In the genomic region with DNA sequence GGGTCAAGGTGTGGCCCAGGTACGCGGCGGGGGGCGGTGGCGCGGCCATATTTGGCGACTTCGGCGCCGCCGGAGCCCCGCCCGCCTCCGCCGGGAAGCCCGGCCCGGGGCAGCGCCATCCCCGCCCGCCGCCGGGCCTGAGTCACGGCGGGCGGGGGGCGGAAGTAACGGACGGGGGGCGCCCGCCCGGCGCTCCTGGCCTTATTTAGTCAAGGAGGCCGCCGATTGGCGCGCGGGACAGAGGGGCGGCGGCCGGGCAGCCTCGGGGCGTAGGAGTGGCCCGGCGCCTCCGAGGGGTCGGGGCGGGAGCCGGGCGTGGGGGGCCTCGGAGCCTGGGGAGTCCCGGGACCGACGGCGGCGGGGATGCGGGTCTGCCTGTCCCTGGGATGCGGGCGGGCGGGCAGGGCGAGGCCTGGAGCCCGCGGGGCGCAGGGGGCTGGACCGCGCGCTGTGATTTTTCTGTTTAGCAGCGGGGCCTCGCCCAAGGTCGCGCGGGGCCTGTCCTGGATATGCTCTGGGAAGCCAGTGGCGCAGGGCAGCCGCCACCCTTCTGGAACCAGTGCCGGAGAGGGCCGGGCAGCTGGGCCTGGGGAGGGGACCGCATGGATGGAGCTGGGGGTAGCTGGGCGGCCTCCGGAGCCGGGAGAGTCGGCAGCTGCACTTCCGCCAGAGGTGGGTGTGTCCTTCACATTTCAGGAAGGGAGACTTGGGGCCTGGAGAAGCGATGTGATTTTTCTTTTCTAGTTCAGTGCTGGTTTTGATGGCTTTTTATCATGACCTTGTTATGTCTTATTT, we compare ENCODE assay signal across 8 cellular contexts. TPM values are rescaled to one million over a fixed set of nuclear protein-coding genes. Genes with fewer than 3 reads are reported as not detected.
A peak's percentile ranks its signal among the peaks of the same experiment; 100 is the strongest.
DNase-seq lines count a peak whose midpoint lies in the region; ATAC-seq and TF ChIP-seq lines count a peak whose summit lies in the region.

No MANE protein-coding gene starts in this region.

- peak; percentile 91 for DNase-seq in GM12865 (ENCODE audit: low read depth)
- DNase-seq in PC-9: peak; percentile 55 to 93
- DNase-seq in fibroblast of mammary gland (ENCODE audit: low read depth): peak; percentile 64
- DNase-seq in naive B cell: peak; percentile 75
- DNase-seq in substantia nigra (lab: John Stamatoyannopoulos, UW): peak in 22 of 49 donors; percentile 13 to 86 (median 50)

- POLR2A ChIA-PET in PC-9 (lab: Charles Lee; ENCODE audit: unreplicated experiment): interaction anchor here (0.5 to 0.7 kb wide), 5 partner anchors 165 to 262 kb away, joined by 3 to 4 read pairs (median 3); no protein-coding TSS in a partner anchor

- peak; percentile 15 for ATAC-seq in HG03354 (IDR thresholded peaks at IDR 0.05; ENCODE audit: poor library complexity, severe bottlenecking, unreplicated experiment)
- ATAC-seq in activated T-helper 17 cell treated with anti-CD3 and anti-CD28 coated beads, Interleukin-2, amount 50 U/mL, for 72 hours (replicated peaks): peak; percentile 44
- peak; percentile 7 for ATAC-seq in naive B cell (ENCODE audit: low read depth in 2 of 2)
- no peak for ATAC-seq in HG02852 (IDR thresholded peaks at IDR 0.05; ENCODE audit: unreplicated experiment)

- H3K4me3 Mint-ChIP-seq in activated T-helper 17 cell treated with anti-CD3 and anti-CD28 coated beads, Interleukin-2, amount 50 U/mL, for 72 hours: peak overlapping the region; percentile 88
- peak overlapping the region; percentile 93 to 97 (median 96) for H3K4me3 Mint-ChIP-seq in naive B cell

- H3K36me3 ChIP-seq in PC-9 (ENCODE audit: low read depth): peaks cover 22% of the 10 kb centered on the region

- H3K27me3 Mint-ChIP-seq in activated T-helper 17 cell treated with anti-CD3 and anti-CD28 coated beads, Interleukin-2, amount 50 U/mL, for 72 hours: no peaks in the 10 kb centered on the region
- no peaks in the 10 kb centered on the region for H3K27me3 Mint-ChIP-seq in naive B cell

- intact Hi-C loops in PC-9 (cut with micrococcal nuclease; ENCODE audit: unreplicated experiment): no loop called here

- no peaks in the 10 kb centered on the region for H3K27me3 ChIP-seq in PC-9 (ENCODE audit: insufficient read depth, low read depth)

- peak overlapping the region; percentile 88 for H3K4me2 ChIP-seq in PC-9

- peaks cover 47% of the 10 kb centered on the region for H3F3A ChIP-seq in PC-9 (ENCODE audit: insufficient read depth, low read depth)

- no peaks in the 10 kb centered on the region for H3K9me2 ChIP-seq in PC-9 (ENCODE audit: insufficient read depth)

- H3K4me3 ChIP-seq in GM12865 (ENCODE audit: low read depth, low read length) (peak overlapping the region; percentile 90), PC-9 (peak overlapping the region; percentile 76), fibroblast of mammary gland (ENCODE audit: control insufficient read depth, low read depth, low read length) (peak overlapping the region; percentile 60)

- H3K27ac ChIP-seq in PC-9: peak overlapping the region; percentile 96
- H3K27ac ChIP-seq in substantia nigra (ENCODE audit: low read depth, low read length, poor library complexity, severe bottlenecking): peak overlapping the region; percentile 94

- H3K4me1 ChIP-seq in PC-9 (replicated peaks; ENCODE audit: insufficient read depth): peaks cover 18% of the 10 kb centered on the region

- TF ChIP-seq CTCF in GM12865 (IDR thresholded peaks at IDR 0.05; ENCODE audit: insufficient read depth, low read depth, low read length, missing control alignments) (no peak), PC-9 (conservative IDR thresholded peaks at IDR 0.05) (no peak), fibroblast of mammary gland (conservative IDR thresholded peaks at IDR 0.05; ENCODE audit: control insufficient read depth, insufficient read depth, low read depth, low read length) (no peak)

- H3K79me2 ChIP-seq in PC-9 (ENCODE audit: low read depth): peaks cover 53% of the 10 kb centered on the region

- CTCF ChIA-PET in PC-9 (lab: Charles Lee): interaction anchor here (1.5 kb wide), 1 partner anchor 86 kb away, joined by 5 read pairs; no protein-coding TSS in a partner anchor

- no peak overlapping the region for H2AFZ ChIP-seq in PC-9

- peaks cover 32% of the 10 kb centered on the region for H3K36me3 Mint-ChIP-seq in activated T-helper 17 cell treated with anti-CD3 and anti-CD28 coated beads, Interleukin-2, amount 50 U/mL, for 72 hours (ENCODE audit: low read depth)
- peaks cover 19 to 20% of the 10 kb centered on the region in 2 donors for H3K36me3 Mint-ChIP-seq in naive B cell

- peak overlapping the region; percentile 75 for H3K27ac Mint-ChIP-seq in activated T-helper 17 cell treated with anti-CD3 and anti-CD28 coated beads, Interleukin-2, amount 50 U/mL, for 72 hours
- peak overlapping the region; percentile 90 to 99 (median 94) for H3K27ac Mint-ChIP-seq in naive B cell

- no peaks in the 10 kb centered on the region for H3K9me3 Mint-ChIP-seq in activated T-helper 17 cell treated with anti-CD3 and anti-CD28 coated beads, Interleukin-2, amount 50 U/mL, for 72 hours
- no peaks in the 10 kb centered on the region for H3K9me3 Mint-ChIP-seq in naive B cell

- H4K20me1 ChIP-seq in PC-9 (ENCODE audit: insufficient read depth): peaks cover 24% of the 10 kb centered on the region

- BruUV-seq in PC-9 (replicated peaks; lab: Mats Ljungman, UMichigan): no TSS peak

- H3K4me1 Mint-ChIP-seq in activated T-helper 17 cell treated with anti-CD3 and anti-CD28 coated beads, Interleukin-2, amount 50 U/mL, for 72 hours: no peaks in the 10 kb centered on the region
- H3K4me1 Mint-ChIP-seq in naive B cell: peaks cover 31 to 51% (median 46%) of the 10 kb centered on the region in 3 donors

- no peaks in the 10 kb centered on the region for H3K9me3 ChIP-seq in PC-9 (ENCODE audit: insufficient read depth, low read depth)

RNA-seq across cellular contexts. Expression of a gene that starts 2.3 kb away (rescaled TPM):
- 3,629 and 4,502 TPM in 2 replicates for total RNA-seq in PC-9 (2021)
- 1,000 to 10,000 TPM; 4,457 to 7,394 TPM for total RNA-seq in activated T-helper 17 cell treated with anti-CD3 and anti-CD28 coated beads, Interleukin-2, amount 50 U/mL, for 72 hours
- 1,000 to 10,000 TPM in 1 of 6 donors, 100 to 1,000 TPM in 5; 664 to 1,094 (median 872) TPM for polyA plus RNA-seq in naive B cell (ENCODE audit: low read depth in 6 of 6)

RNA-seq across cellular contexts. Expression of a gene that starts 13.2 kb away (rescaled TPM):
- 4.3 and 11.5 TPM in 2 replicates for total RNA-seq in PC-9 (2021)
- total RNA-seq in activated T-helper 17 cell treated with anti-CD3 and anti-CD28 coated beads, Interleukin-2, amount 50 U/mL, for 72 hours: under 1 TPM; 0.43 to 0.93 TPM
- polyA plus RNA-seq in naive B cell (ENCODE audit: low read depth in 6 of 6): under 1 TPM in 5 of 6 donors, not detected in 1; 0.17 to 0.59 (median 0.39) TPM

RNA-seq across cellular contexts. Expression of a gene that starts 37.2 kb away (rescaled TPM):
- 34.0 and 43.8 TPM in 2 replicates for total RNA-seq in PC-9 (2021)
- 10 to 100 TPM; 26.9 to 38.6 TPM for total RNA-seq in activated T-helper 17 cell treated with anti-CD3 and anti-CD28 coated beads, Interleukin-2, amount 50 U/mL, for 72 hours
- 10 to 100 TPM; 12.5 to 31.2 (median 15.1) TPM for polyA plus RNA-seq in naive B cell (ENCODE audit: low read depth in 6 of 6)
